Comparison of ENCODE assay signal across 8 cellular contexts in the genomic region with DNA sequence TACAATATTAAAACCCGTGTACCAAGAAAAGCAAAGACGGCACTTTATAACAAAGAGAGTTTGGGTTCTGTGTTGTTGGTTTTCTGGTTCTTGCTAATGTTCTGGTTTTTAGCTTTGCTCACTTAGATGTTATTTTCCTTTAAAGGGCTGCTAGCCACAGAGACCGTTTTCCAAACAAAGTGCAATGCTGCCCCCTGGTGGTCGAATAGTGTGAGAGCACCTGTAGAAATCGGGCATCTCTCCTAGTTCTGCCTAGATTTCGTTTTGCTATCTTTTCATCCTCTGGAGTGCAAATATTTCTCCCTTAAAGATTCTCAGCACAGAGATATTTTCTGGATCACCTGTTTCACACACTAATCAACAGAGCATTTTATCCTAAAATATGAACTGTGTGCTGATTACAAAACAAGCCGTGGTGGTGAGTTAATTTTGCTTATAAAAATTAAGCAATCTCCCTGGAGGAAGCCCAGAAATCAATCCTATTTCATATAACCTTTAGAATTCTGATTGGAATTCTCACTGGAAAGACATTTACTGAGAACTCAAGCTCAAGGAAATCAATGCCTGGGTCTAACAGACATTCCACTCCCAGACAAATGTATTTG.
DNase-seq lines count a peak whose midpoint lies in the region; ATAC-seq lines count a peak whose summit lies in the region.

No MANE protein-coding gene starts in this region.

- ATAC-seq in GM18873 (IDR thresholded peaks at IDR 0.05; ENCODE audit: low FRiP score, unreplicated experiment) (peak; percentile 78), HG03196 (IDR thresholded peaks at IDR 0.05; ENCODE audit: unreplicated experiment) (peak; percentile 73)

- peak; percentile 55 for DNase-seq in AG08396 (ENCODE audit: low spot score)
- DNase-seq in NCI-H226: peak; percentile 24
- peak; percentile 48 for DNase-seq in activated CD4-positive, alpha-beta T cell treated with anti-CD3 and anti-CD28 coated beads for 1 hour
- peak; percentile 63 for DNase-seq in cerebellum (ENCODE audit: low spot score)
- DNase-seq in left kidney (ENCODE audit: low read depth, low spot score): peak; percentile 92
- peak; percentile 76 for DNase-seq in stimulated activated CD4-positive, alpha-beta T cell treated with anti-CD3 and anti-CD28 coated beads, Interleukin-4, amount 100 ng/mL, for 24 hours

Comparison
In these comparisons a context has a peak if more than half of its experiments do, and no peak if none do; other contexts are left out.
1. Peak in every context shown above with its lines: DNase-seq and ATAC-seq.
2. DNase-seq: peak in every context shown above with its lines; median percentile 92 in left kidney; 76 in stimulated activated CD4-positive, alpha-beta T cell treated with anti-CD3 and anti-CD28 coated beads, Interleukin-4, amount 100 ng/mL, for 24 hours; 63 in cerebellum; 55 in AG08396; 48 in activated CD4-positive, alpha-beta T cell treated with anti-CD3 and anti-CD28 coated beads for 1 hour; 24 in NCI-H226.